ENCODE assay signal across 1 cellular context in the genomic region with DNA sequence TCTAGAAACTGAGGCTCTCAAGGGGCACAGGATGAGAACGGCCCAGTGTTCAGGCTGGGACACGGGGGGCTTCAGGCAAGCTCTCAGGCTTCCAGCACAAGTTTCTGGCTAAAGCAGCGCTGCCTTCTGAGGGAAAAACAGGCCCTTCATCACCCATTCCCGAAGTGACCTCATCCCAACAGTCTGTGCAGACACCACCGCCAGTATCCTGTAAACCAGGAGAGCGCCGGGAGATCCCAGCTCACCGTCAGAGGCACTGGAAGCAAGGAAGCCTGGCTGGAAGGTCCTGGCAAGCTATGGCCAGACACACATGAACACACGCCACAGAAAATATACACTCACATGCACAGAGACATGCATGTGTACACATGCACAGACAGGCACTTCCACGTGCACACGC.
TF ChIP-seq lines count a peak whose summit lies in the region.

No MANE protein-coding gene starts in this region.

TF ChIP-seq in HepG2, 621 proteins besides CTCF, POLR2A, EP300 and RAD21:
- TF ChIP-seq, protein P1, sequence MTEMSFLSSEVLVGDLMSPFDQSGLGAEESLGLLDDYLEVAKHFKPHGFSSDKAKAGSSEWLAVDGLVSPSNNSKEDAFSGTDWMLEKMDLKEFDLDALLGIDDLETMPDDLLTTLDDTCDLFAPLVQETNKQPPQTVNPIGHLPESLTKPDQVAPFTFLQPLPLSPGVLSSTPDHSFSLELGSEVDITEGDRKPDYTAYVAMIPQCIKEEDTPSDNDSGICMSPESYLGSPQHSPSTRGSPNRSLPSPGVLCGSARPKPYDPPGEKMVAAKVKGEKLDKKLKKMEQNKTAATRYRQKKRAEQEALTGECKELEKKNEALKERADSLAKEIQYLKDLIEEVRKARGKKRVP (CRISPR knock-in tag; IDR thresholded peaks at IDR 0.05) = no peak
- TF ChIP-seq, protein P2, sequence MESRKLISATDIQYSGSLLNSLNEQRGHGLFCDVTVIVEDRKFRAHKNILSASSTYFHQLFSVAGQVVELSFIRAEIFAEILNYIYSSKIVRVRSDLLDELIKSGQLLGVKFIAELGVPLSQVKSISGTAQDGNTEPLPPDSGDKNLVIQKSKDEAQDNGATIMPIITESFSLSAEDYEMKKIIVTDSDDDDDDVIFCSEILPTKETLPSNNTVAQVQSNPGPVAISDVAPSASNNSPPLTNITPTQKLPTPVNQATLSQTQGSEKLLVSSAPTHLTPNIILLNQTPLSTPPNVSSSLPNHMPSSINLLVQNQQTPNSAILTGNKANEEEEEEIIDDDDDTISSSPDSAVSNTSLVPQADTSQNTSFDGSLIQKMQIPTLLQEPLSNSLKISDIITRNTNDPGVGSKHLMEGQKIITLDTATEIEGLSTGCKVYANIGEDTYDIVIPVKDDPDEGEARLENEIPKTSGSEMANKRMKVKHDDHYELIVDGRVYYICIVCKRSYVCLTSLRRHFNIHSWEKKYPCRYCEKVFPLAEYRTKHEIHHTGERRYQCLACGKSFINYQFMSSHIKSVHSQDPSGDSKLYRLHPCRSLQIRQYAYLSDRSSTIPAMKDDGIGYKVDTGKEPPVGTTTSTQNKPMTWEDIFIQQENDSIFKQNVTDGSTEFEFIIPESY (CRISPR knock-in tag; IDR thresholded peaks at IDR 0.05) = 0 out of 2 replicates have a peak, but pooled peaks have one; percentile 24
- no peak for TF ChIP-seq ZNF790 (CRISPR knock-in tag; IDR thresholded peaks at IDR 0.05; ENCODE audit: borderline replicate concordance)
TF ChIP-seq in HepG2: peak in this region for 1.
